Comparison of ENCODE assay signal across 1 cellular context in the genomic region with DNA sequence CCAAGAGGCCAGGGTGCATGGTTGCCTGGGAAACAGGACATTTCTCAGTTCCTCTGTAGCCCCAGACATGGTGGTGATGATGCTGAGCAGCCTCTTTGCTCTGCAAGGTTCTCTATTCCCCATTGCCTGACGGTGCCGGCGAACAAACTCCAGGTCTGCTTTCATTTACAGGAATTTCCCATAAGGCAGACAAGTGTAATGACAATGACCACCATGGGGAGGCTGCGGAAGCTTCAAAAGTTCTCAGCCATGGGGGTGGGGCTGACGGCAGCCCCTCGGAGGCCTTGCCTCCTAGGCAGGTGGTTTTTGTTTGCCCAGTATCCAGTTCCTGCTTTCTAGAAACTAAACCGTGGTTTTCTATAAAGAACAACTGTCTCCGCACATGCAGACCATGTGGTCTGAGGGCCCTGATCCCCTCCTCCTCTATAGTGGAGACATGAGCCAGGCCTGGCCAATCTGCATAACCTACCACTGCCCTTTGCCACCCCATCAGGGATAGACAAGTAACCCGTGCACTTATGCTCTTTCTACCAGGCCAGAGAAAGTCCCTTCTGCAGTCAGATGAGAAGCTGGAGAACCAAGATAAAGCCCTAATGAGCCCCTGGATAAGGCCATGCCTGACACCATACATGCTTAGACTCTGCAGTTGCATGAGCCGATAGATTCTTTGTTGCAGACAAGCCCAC.
TF ChIP-seq lines count a peak whose summit lies in the region.

No MANE protein-coding gene starts in this region.

TF ChIP-seq in K562, 482 proteins besides CTCF, POLR2A, EP300 and RAD21 (continued from another document and continues in another):
- no peak for TF ChIP-seq TFE3 (CRISPR knock-in tag; IDR thresholded peaks at IDR 0.05)
- TF ChIP-seq NBN (IDR thresholded peaks at IDR 0.05; ENCODE audit: low read depth), result peak; percentile 39; the same call in 1 of the 2 replicates
- no peak for TF ChIP-seq ZBED1 (IDR thresholded peaks at IDR 0.05)
- TF ChIP-seq, protein P1, sequence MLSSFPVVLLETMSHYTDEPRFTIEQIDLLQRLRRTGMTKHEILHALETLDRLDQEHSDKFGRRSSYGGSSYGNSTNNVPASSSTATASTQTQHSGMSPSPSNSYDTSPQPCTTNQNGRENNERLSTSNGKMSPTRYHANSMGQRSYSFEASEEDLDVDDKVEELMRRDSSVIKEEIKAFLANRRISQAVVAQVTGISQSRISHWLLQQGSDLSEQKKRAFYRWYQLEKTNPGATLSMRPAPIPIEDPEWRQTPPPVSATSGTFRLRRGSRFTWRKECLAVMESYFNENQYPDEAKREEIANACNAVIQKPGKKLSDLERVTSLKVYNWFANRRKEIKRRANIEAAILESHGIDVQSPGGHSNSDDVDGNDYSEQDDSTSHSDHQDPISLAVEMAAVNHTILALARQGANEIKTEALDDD (IDR thresholded peaks at IDR 0.05), result peak; percentile 61
- TF ChIP-seq, protein P2, sequence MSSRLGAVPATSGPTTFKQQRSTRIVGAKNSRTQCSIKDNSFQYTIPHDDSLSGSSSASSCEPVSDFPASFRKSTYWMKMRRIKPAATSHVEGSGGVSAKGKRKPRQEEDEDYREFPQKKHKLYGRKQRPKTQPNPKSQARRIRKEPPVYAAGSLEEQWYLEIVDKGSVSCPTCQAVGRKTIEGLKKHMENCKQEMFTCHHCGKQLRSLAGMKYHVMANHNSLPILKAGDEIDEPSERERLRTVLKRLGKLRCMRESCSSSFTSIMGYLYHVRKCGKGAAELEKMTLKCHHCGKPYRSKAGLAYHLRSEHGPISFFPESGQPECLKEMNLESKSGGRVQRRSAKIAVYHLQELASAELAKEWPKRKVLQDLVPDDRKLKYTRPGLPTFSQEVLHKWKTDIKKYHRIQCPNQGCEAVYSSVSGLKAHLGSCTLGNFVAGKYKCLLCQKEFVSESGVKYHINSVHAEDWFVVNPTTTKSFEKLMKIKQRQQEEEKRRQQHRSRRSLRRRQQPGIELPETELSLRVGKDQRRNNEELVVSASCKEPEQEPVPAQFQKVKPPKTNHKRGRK (tag; IDR thresholded peaks at IDR 0.05), result no peak
- TF ChIP-seq ZNF589 (CRISPR knock-in tag; IDR thresholded peaks at IDR 0.05; ENCODE audit: low read depth), result peak; percentile 45; the same call in 1 of the 2 replicates
- peak; percentile 76 for TF ChIP-seq TEAD4 (IDR thresholded peaks at IDR 0.05; ENCODE audit: low read length)
- TF ChIP-seq TEAD4 (CRISPR knock-in tag; IDR thresholded peaks at IDR 0.05; ENCODE audit: borderline replicate concordance), result no peak
- no peak for TF ChIP-seq CCAR2 (IDR thresholded peaks at IDR 0.05; ENCODE audit: low read depth, low read length)
- peak; percentile 40 for TF ChIP-seq CCNT2 (IDR thresholded peaks at IDR 0.05; ENCODE audit: borderline replicate concordance, extremely low read depth, insufficient read length, low read depth, low read length)
- peak; percentile 94 for TF ChIP-seq TCF3 (CRISPR knock-in tag; IDR thresholded peaks at IDR 0.05)
- no peak for TF ChIP-seq ZNF217 (CRISPR knock-in tag; IDR thresholded peaks at IDR 0.05)
- peak; percentile 87 for TF ChIP-seq TAL1 (IDR thresholded peaks at IDR 0.05)
- TF ChIP-seq ZNF347 (CRISPR knock-in tag; IDR thresholded peaks at IDR 0.05; ENCODE audit: low read depth), result no peak
- no peak; the same call in 1 of the 2 replicates for TF ChIP-seq NKRF (IDR thresholded peaks at IDR 0.05; ENCODE audit: borderline replicate concordance)
- no peak for TF ChIP-seq RBFOX2 (IDR thresholded peaks at IDR 0.05; ENCODE audit: low read depth, low read length)
- TF ChIP-seq FOXM1 (IDR thresholded peaks at IDR 0.05; ENCODE audit: low read depth), result peak; percentile 45; the same call in 1 of the 2 replicates
- no peak for TF ChIP-seq FOXM1 (CRISPR knock-in tag; IDR thresholded peaks at IDR 0.05; ENCODE audit: low read depth)
- peak; percentile 64; the same call in 1 of the 2 replicates for TF ChIP-seq STAT5A (IDR thresholded peaks at IDR 0.05; ENCODE audit: borderline replicate concordance, low read length)
- TF ChIP-seq GABPB1 (CRISPR knock-in tag; IDR thresholded peaks at IDR 0.05), result no peak
- no peak for TF ChIP-seq MXI1 (IDR thresholded peaks at IDR 0.05; ENCODE audit: low read depth, low read length)
- 0 out of 2 replicates have a peak, but pooled peaks have one; percentile 9 for TF ChIP-seq ZKSCAN1 (IDR thresholded peaks at IDR 0.05; ENCODE audit: low read depth, low read length)
- no peak for TF ChIP-seq GABPB2 (CRISPR knock-in tag; conservative IDR thresholded peaks at IDR 0.05)
- TF ChIP-seq, protein P3, sequence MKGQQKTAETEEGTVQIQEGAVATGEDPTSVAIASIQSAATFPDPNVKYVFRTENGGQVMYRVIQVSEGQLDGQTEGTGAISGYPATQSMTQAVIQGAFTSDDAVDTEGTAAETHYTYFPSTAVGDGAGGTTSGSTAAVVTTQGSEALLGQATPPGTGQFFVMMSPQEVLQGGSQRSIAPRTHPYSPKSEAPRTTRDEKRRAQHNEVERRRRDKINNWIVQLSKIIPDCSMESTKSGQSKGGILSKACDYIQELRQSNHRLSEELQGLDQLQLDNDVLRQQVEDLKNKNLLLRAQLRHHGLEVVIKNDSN (CRISPR knock-in tag; IDR thresholded peaks at IDR 0.05), result peak; percentile 32; the same call in 1 of the 2 replicates
- no peak for TF ChIP-seq BMI1 (IDR thresholded peaks at IDR 0.05; ENCODE audit: low read length)
- TF ChIP-seq POLR2H (tag; IDR thresholded peaks at IDR 0.05; ENCODE audit: low read depth), result no peak
- TF ChIP-seq TOE1 (IDR thresholded peaks at IDR 0.05; ENCODE audit: borderline replicate concordance), result no peak
- no peak for TF ChIP-seq TOE1 (CRISPR knock-in tag; IDR thresholded peaks at IDR 0.05; ENCODE audit: borderline replicate concordance, low read depth)
- no peak for TF ChIP-seq HMGXB4 (CRISPR knock-in tag; IDR thresholded peaks at IDR 0.05)
- 0 out of 2 replicates have a peak, but pooled peaks have one; percentile 28 for TF ChIP-seq MBD2 (IDR thresholded peaks at IDR 0.05; ENCODE audit: borderline replicate concordance, low read depth)
- TF ChIP-seq, protein P4, sequence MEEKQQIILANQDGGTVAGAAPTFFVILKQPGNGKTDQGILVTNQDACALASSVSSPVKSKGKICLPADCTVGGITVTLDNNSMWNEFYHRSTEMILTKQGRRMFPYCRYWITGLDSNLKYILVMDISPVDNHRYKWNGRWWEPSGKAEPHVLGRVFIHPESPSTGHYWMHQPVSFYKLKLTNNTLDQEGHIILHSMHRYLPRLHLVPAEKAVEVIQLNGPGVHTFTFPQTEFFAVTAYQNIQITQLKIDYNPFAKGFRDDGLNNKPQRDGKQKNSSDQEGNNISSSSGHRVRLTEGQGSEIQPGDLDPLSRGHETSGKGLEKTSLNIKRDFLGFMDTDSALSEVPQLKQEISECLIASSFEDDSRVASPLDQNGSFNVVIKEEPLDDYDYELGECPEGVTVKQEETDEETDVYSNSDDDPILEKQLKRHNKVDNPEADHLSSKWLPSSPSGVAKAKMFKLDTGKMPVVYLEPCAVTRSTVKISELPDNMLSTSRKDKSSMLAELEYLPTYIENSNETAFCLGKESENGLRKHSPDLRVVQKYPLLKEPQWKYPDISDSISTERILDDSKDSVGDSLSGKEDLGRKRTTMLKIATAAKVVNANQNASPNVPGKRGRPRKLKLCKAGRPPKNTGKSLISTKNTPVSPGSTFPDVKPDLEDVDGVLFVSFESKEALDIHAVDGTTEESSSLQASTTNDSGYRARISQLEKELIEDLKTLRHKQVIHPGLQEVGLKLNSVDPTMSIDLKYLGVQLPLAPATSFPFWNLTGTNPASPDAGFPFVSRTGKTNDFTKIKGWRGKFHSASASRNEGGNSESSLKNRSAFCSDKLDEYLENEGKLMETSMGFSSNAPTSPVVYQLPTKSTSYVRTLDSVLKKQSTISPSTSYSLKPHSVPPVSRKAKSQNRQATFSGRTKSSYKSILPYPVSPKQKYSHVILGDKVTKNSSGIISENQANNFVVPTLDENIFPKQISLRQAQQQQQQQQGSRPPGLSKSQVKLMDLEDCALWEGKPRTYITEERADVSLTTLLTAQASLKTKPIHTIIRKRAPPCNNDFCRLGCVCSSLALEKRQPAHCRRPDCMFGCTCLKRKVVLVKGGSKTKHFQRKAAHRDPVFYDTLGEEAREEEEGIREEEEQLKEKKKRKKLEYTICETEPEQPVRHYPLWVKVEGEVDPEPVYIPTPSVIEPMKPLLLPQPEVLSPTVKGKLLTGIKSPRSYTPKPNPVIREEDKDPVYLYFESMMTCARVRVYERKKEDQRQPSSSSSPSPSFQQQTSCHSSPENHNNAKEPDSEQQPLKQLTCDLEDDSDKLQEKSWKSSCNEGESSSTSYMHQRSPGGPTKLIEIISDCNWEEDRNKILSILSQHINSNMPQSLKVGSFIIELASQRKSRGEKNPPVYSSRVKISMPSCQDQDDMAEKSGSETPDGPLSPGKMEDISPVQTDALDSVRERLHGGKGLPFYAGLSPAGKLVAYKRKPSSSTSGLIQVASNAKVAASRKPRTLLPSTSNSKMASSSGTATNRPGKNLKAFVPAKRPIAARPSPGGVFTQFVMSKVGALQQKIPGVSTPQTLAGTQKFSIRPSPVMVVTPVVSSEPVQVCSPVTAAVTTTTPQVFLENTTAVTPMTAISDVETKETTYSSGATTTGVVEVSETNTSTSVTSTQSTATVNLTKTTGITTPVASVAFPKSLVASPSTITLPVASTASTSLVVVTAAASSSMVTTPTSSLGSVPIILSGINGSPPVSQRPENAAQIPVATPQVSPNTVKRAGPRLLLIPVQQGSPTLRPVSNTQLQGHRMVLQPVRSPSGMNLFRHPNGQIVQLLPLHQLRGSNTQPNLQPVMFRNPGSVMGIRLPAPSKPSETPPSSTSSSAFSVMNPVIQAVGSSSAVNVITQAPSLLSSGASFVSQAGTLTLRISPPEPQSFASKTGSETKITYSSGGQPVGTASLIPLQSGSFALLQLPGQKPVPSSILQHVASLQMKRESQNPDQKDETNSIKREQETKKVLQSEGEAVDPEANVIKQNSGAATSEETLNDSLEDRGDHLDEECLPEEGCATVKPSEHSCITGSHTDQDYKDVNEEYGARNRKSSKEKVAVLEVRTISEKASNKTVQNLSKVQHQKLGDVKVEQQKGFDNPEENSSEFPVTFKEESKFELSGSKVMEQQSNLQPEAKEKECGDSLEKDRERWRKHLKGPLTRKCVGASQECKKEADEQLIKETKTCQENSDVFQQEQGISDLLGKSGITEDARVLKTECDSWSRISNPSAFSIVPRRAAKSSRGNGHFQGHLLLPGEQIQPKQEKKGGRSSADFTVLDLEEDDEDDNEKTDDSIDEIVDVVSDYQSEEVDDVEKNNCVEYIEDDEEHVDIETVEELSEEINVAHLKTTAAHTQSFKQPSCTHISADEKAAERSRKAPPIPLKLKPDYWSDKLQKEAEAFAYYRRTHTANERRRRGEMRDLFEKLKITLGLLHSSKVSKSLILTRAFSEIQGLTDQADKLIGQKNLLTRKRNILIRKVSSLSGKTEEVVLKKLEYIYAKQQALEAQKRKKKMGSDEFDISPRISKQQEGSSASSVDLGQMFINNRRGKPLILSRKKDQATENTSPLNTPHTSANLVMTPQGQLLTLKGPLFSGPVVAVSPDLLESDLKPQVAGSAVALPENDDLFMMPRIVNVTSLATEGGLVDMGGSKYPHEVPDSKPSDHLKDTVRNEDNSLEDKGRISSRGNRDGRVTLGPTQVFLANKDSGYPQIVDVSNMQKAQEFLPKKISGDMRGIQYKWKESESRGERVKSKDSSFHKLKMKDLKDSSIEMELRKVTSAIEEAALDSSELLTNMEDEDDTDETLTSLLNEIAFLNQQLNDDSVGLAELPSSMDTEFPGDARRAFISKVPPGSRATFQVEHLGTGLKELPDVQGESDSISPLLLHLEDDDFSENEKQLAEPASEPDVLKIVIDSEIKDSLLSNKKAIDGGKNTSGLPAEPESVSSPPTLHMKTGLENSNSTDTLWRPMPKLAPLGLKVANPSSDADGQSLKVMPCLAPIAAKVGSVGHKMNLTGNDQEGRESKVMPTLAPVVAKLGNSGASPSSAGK (IDR thresholded peaks at IDR 0.05), result 0 out of 2 replicates have a peak, but pooled peaks have one; percentile 46
- TF ChIP-seq MITF (IDR thresholded peaks at IDR 0.05), result peak; percentile 59; the same call in 1 of the 2 replicates
